Comparison of ENCODE assay signal across 1 cellular context in the genomic region with DNA sequence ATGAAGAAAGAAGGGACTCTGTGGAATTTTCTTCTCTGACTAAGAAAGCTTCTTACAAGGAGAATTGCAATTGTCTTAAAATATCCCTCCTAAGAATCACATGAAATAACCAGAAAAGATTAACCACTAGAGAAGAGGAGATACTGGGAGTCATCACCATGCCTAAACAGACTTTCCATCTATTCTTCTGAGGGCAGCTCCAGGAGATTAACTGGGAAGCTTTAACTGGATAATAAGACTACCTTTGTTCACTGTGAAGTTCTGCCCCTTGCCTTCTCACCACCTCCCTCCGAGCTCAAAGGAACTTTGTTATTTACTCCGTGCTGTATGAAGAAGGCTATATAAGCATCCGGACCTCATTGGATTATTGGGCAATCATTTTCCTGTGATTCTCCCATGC.
TF ChIP-seq lines count a peak whose summit lies in the region.

No MANE protein-coding gene starts in this region.

TF ChIP-seq in GM23338, 12 proteins besides CTCF, POLR2A, EP300 and RAD21 (continued from another document):
- TF ChIP-seq, protein P1, sequence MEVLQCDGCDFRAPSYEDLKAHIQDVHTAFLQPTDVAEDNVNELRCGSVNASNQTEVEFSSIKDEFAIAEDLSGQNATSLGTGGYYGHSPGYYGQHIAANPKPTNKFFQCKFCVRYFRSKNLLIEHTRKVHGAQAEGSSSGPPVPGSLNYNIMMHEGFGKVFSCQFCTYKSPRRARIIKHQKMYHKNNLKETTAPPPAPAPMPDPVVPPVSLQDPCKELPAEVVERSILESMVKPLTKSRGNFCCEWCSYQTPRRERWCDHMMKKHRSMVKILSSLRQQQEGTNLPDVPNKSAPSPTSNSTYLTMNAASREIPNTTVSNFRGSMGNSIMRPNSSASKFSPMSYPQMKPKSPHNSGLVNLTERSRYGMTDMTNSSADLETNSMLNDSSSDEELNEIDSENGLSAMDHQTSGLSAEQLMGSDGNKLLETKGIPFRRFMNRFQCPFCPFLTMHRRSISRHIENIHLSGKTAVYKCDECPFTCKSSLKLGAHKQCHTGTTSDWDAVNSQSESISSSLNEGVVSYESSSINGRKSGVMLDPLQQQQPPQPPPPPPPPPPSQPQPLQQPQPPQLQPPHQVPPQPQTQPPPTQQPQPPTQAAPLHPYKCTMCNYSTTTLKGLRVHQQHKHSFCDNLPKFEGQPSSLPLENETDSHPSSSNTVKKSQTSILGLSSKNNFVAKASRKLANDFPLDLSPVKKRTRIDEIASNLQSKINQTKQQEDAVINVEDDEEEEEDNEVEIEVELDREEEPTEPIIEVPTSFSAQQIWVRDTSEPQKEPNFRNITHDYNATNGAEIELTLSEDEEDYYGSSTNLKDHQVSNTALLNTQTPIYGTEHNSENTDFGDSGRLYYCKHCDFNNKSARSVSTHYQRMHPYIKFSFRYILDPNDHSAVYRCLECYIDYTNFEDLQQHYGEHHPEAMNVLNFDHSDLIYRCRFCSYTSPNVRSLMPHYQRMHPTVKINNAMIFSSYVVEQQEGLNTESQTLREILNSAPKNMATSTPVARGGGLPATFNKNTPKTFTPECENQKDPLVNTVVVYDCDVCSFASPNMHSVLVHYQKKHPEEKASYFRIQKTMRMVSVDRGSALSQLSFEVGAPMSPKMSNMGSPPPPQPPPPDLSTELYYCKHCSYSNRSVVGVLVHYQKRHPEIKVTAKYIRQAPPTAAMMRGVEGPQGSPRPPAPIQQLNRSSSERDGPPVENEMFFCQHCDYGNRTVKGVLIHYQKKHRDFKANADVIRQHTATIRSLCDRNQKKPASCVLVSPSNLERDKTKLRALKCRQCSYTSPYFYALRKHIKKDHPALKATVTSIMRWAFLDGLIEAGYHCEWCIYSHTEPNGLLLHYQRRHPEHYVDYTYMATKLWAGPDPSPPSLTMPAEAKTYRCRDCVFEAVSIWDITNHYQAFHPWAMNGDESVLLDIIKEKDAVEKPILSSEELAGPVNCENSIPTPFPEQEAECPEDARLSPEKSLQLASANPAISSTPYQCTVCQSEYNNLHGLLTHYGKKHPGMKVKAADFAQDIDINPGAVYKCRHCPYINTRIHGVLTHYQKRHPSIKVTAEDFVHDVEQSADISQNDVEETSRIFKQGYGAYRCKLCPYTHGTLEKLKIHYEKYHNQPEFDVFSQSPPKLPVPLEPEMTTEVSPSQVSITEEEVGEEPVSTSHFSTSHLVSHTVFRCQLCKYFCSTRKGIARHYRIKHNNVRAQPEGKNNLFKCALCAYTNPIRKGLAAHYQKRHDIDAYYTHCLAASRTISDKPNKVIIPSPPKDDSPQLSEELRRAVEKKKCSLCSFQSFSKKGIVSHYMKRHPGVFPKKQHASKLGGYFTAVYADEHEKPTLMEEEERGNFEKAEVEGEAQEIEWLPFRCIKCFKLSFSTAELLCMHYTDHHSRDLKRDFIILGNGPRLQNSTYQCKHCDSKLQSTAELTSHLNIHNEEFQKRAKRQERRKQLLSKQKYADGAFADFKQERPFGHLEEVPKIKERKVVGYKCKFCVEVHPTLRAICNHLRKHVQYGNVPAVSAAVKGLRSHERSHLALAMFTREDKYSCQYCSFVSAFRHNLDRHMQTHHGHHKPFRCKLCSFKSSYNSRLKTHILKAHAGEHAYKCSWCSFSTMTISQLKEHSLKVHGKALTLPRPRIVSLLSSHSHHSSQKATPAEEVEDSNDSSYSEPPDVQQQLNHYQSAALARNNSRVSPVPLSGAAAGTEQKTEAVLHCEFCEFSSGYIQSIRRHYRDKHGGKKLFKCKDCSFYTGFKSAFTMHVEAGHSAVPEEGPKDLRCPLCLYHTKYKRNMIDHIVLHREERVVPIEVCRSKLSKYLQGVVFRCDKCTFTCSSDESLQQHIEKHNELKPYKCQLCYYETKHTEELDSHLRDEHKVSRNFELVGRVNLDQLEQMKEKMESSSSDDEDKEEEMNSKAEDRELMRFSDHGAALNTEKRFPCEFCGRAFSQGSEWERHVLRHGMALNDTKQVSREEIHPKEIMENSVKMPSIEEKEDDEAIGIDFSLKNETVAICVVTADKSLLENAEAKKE (CRISPR knock-in tag; IDR thresholded peaks at IDR 0.05): no peak
- TF ChIP-seq POLR2AphosphoS5 (IDR thresholded peaks at IDR 0.05; ENCODE audit: low read depth) (no peak), ZNF331 (CRISPR knock-in tag; IDR thresholded peaks at IDR 0.05; ENCODE audit: low read depth) (no peak), ZNF114 (CRISPR knock-in tag; IDR thresholded peaks at IDR 0.05) (no peak), ETS1 (IDR thresholded peaks at IDR 0.05) (no peak), REST (IDR thresholded peaks at IDR 0.05; ENCODE audit: unreplicated experiment) (no peak), JUNB (IDR thresholded peaks at IDR 0.05; ENCODE audit: unreplicated experiment) (no peak)
